In the genomic region with DNA sequence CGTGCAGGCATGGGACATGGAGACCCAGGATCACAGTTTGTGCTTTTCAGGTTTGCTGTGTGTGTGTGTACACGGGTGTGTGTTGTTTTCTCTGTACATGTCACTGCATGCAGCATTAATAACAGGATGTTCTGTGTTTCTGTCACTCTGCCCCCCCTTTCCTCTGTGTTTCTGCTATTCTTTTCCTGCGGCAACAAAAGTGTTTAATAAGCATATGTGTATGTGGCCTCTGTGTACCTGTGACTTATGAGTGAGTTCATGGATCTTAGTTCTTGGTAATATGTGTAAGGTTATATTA, we compare ENCODE assay signal across 11 cellular contexts. TPM values are rescaled to one million over a fixed set of nuclear protein-coding genes. Genes with fewer than 3 reads are reported as not detected.
DNase-seq lines count a peak whose midpoint lies in the region; ATAC-seq, FAIRE-seq and TF ChIP-seq lines count a peak whose summit lies in the region.
"Had no signal": no experiment of that assay in that cellular context is flagged by ENCODE, and none has a peak within 500 bp of the region (broad histone marks: within the 10 kb centered on the region; RNA-seq: fewer than 3 reads in every experiment).

No MANE protein-coding gene starts in this region.

- H3K4me1 ChIP-seq in SK-N-SH (ENCODE audit: control insufficient read depth in 1 of 2, insufficient read depth in 2 of 2, low read depth in 1 of 2, low read length in 1 of 2): peaks cover 19 to 50% of the 10 kb centered on the region in 2 experiments
- H3K4me1 ChIP-seq in H1 (replicated peaks in 1 of 4; ENCODE audit: control insufficient read depth in 3 of 4, insufficient read depth in 4 of 4, low read length in 3 of 4): peaks cover 15 to 47% (median 29%) of the 10 kb centered on the region in 4 experiments
- H3K4me1 ChIP-seq in rectal smooth muscle tissue (ENCODE audit: control insufficient read depth, insufficient read depth, low read length): peaks cover 34% of the 10 kb centered on the region
- H3K4me1 ChIP-seq in uterus: peaks cover 6 to 27% of the 10 kb centered on the region in 2 donors

- TF ChIP-seq EP300 in SK-N-SH (IDR thresholded peaks at IDR 0.05; ENCODE audit: borderline replicate concordance in 1 of 2, low read depth in 1 of 2, low read length in 1 of 2) (no peak), H1 (IDR thresholded peaks at IDR 0.05; ENCODE audit: borderline replicate concordance in 1 of 2, low read depth in 2 of 2, low read length in 2 of 2) (no peak)

- no peak for TF ChIP-seq RAD21 in SK-N-SH (IDR thresholded peaks at IDR 0.05; ENCODE audit: low read length)
- no peak for TF ChIP-seq RAD21 in H1 (IDR thresholded peaks at IDR 0.05 in 1 of 2, conservative IDR thresholded peaks at IDR 0.05 in 1 of 2; ENCODE audit: low read depth in 2 of 2, low read length in 2 of 2)

- POLR2A ChIA-PET in SK-N-SH (lab: Yijun Ruan, JAX) (no interaction called here), T-cell (lab: Charles Lee) (no interaction called here), H1 (lab: Charles Lee; ENCODE audit: partially characterized antibody) (interaction anchor here (0.8 to 14.8 kb wide), 5 partner anchors 11 to 22 kb away, joined by 3 to 381 read pairs (median 35); a partner anchor contains a TSS)

- peak overlapping the region; percentile 92; the same call in 1 of the 2 replicates for H2BK5ac ChIP-seq in H1 (ENCODE audit: low read depth, low read length)

- peaks cover 21% of the 10 kb centered on the region for H3F3A ChIP-seq in SK-N-SH (replicated peaks; ENCODE audit: insufficient read depth)

- H3K27me3 Mint-ChIP-seq in T-cell: no peaks in the 10 kb centered on the region

- peak overlapping the region; percentile 85 to 97 (median 87) for H3K4me3 Mint-ChIP-seq in T-cell

- H3K27me3 ChIP-seq in SK-N-SH (ENCODE audit: insufficient read depth): no peaks in the 10 kb centered on the region
- H3K27me3 ChIP-seq in H1 (replicated peaks in 1 of 4; ENCODE audit: control insufficient read depth in 3 of 4, extremely low read depth in 1 of 4, insufficient read depth in 3 of 4, low read length in 3 of 4): no peaks in the 10 kb centered on the region
- no peaks in the 10 kb centered on the region for H3K27me3 ChIP-seq in rectal smooth muscle tissue (ENCODE audit: control insufficient read depth, insufficient read depth, low read length)
- H3K27me3 ChIP-seq in uterus: no peaks in the 10 kb centered on the region

- H2BK15ac ChIP-seq in H1 (ENCODE audit: low read length): peak overlapping the region; percentile 100

- no peak overlapping the region for H3K4me3 ChIP-seq in SK-N-SH (ENCODE audit: low read depth in 2 of 2, low read length in 1 of 2)
- no peak overlapping the region for H3K4me3 ChIP-seq in H1 (ENCODE audit: extremely low read depth in 1 of 4, insufficient read depth in 2 of 4, low read depth in 3 of 4, low read length in 4 of 4)
- no peak overlapping the region for H3K4me3 ChIP-seq in rectal smooth muscle tissue (ENCODE audit: low read length)
- H3K4me3 ChIP-seq in uterus: no peak overlapping the region

- H2AFZ ChIP-seq in SK-N-SH (ENCODE audit: low read depth): no peak overlapping the region
- no peak overlapping the region for H2AFZ ChIP-seq in H1 (ENCODE audit: low read length)

- H3K79me1 ChIP-seq in H1 (ENCODE audit: low read depth, low read length): peaks cover 17% of the 10 kb centered on the region

- CTCF ChIA-PET in SK-N-SH (lab: Yijun Ruan, JAX): interaction anchor here (1.5 to 2.3 kb wide), 3 partner anchors 11 to 36 kb away, joined by 3 to 12 read pairs (median 8); a partner anchor contains a TSS
- CTCF ChIA-PET in T-cell (lab: Charles Lee): interaction anchor here in 1 of 2 donors (0.6 to 3.1 kb wide), 4 partner anchors 12 to 198 kb away, joined by 3 to 18 read pairs (median 8); a partner anchor contains a TSS
- CTCF ChIA-PET in H1 (lab: Charles Lee; ENCODE audit: partially characterized antibody): interaction anchor here (1.1 to 4.1 kb wide), 3 partner anchors 11 to 39 kb away, joined by 7 to 22 read pairs (median 16); a partner anchor contains a TSS

- H2BK12ac ChIP-seq in H1 (ENCODE audit: low read depth, low read length): peak overlapping the region; percentile 65; the same call in 1 of the 2 replicates

- 0 out of 2 replicates have a peak overlapping the region, but pooled peaks have one; percentile 79 for H2AK5ac ChIP-seq in H1 (ENCODE audit: low read depth, low read length)

- H2BK120ac ChIP-seq in H1 (replicated peaks; ENCODE audit: low read depth, low read length): no peak overlapping the region

- H3K4me1 Mint-ChIP-seq in T-cell: peaks cover 72 to 84% (median 83%) of the 10 kb centered on the region in 3 donors

- FAIRE-seq in H1 (lab: Jason Lieb, UNC): no peak

- H3K9me3 Mint-ChIP-seq in T-cell: no peaks in the 10 kb centered on the region

- H3K4me2 ChIP-seq in SK-N-SH: 0 out of 2 replicates have a peak overlapping the region, but pooled peaks have one; percentile 84
- peak overlapping the region; percentile 17 to 83; a peak in 2 of 4 replicates for H3K4me2 ChIP-seq in H1 (ENCODE audit: insufficient read depth in 1 of 2, low read depth in 2 of 2, low read length in 2 of 2)

- H2BK20ac ChIP-seq in H1 (ENCODE audit: low read length): no peak overlapping the region

- H3K27ac Mint-ChIP-seq in T-cell: peak overlapping the region; percentile 90 to 95

- no peak overlapping the region for H4K5ac ChIP-seq in H1 (ENCODE audit: insufficient read length, low read depth, low read length)

- H3K9me3 ChIP-seq in SK-N-SH (no peaks in the 10 kb centered on the region), H1 (ENCODE audit: insufficient read depth in 2 of 2, low read depth in 1 of 2, low read length in 1 of 2) (no peaks in the 10 kb centered on the region), uterus (no peaks in the 10 kb centered on the region)

- TF ChIP-seq CTCF in SK-N-SH (IDR thresholded peaks at IDR 0.05): no peak
- no peak for TF ChIP-seq CTCF in H1 (IDR thresholded peaks at IDR 0.05; ENCODE audit: control extremely low read depth in 1 of 3, insufficient read depth in 1 of 3, low read depth in 1 of 3, low read length in 3 of 3)
- TF ChIP-seq CTCF in uterus (IDR thresholded peaks at IDR 0.05): no peak

- no peak for ATAC-seq in SK-N-SH treated with all-trans-retinoic acid at 6 μM for 48 hours
- ATAC-seq in T-cell (replicated peaks in 1 of 4): peak in 2 of 4 experiments; percentile 9 to 10
- no peak for ATAC-seq in GM21737 (IDR thresholded peaks at IDR 0.05; ENCODE audit: unreplicated experiment)

- DNase-seq in SK-N-SH (no peak), T-cell (peak in 11 of 34 experiments; percentile 12 to 59 (median 35)), H1 (ENCODE audit: low read depth in 1 of 2, low spot score in 2 of 2) (no peak), erythroblast (lab: John Stamatoyannopoulos, UW) (no peak), uterus (no peak)
- DNase-seq: 8988T, NCI-H524, posterior cingulate gyrus had no signal

- no peak overlapping the region for H3K56ac ChIP-seq in H1 (replicated peaks; ENCODE audit: insufficient read length, low read depth, low read length)

- no peak overlapping the region for H3K9ac ChIP-seq in SK-N-SH
- no peak overlapping the region for H3K9ac ChIP-seq in H1 (replicated peaks in 1 of 4; ENCODE audit: extremely low read depth in 1 of 4, low read depth in 3 of 4, low read length in 3 of 4)
- no peak overlapping the region for H3K9ac ChIP-seq in rectal smooth muscle tissue (ENCODE audit: low read length)

- no peak overlapping the region for H3K18ac ChIP-seq in H1 (ENCODE audit: extremely low read depth, low read length)

- H3K23ac ChIP-seq in H1 (ENCODE audit: insufficient read length): no peak overlapping the region

- peaks cover 6% of the 10 kb centered on the region for H3K36me3 Mint-ChIP-seq in T-cell

- no peak overlapping the region for H3K14ac ChIP-seq in H1 (ENCODE audit: insufficient read length)

- WGBS in SK-N-SH (ENCODE audit: low lambda C conversion rate): 89% methylated on average over 3 of the region's 3 CpGs
- 94% methylated on average over 3 of the region's 3 CpGs; no CpG with 5 or more reads in 1 of the 2 experiments for WGBS in H1 (ENCODE audit: extremely low coverage in 1 of 2, insufficient coverage in 1 of 2, insufficient read length in 1 of 2, insufficient replicate concordance in 2 of 2, low coverage in 1 of 2, low lambda C conversion rate in 2 of 2, missing lambda C conversion rate in 1 of 2), 2 experiments

- no peak overlapping the region for H3K4ac ChIP-seq in H1 (replicated peaks; ENCODE audit: insufficient read length, low read depth, low read length)

- H4K20me1 ChIP-seq in SK-N-SH (ENCODE audit: insufficient read depth): no peaks in the 10 kb centered on the region; the same call in 1 of the 2 replicates
- H4K20me1 ChIP-seq in H1 (replicated peaks in 1 of 2; ENCODE audit: control insufficient read depth in 1 of 2, insufficient read depth in 2 of 2, low read length in 2 of 2): peaks cover 0 to 13% of the 10 kb centered on the region in 2 experiments

- peaks cover 33% of the 10 kb centered on the region for H3K79me2 ChIP-seq in SK-N-SH (ENCODE audit: insufficient read depth)
- H3K79me2 ChIP-seq in H1 (ENCODE audit: control insufficient read depth in 1 of 2, insufficient read depth in 2 of 2, low read length in 2 of 2): peaks cover 13 to 67% of the 10 kb centered on the region in 2 experiments

- intact Hi-C loops in uterus (cut with DNase I; ENCODE audit: low total_unique reads): loop anchor here (10.0 kb wide), 1 partner anchor 135 kb away; a partner anchor contains a TSS

- H3K36me3 ChIP-seq in SK-N-SH (replicated peaks in 1 of 2; ENCODE audit: control insufficient read depth in 1 of 2, insufficient read depth in 2 of 2, low read length in 1 of 2) (no peaks in the 10 kb centered on the region), H1 (ENCODE audit: control insufficient read depth in 2 of 4, insufficient read depth in 4 of 4, low read length in 3 of 4) (no peaks in the 10 kb centered on the region), rectal smooth muscle tissue (ENCODE audit: control insufficient read depth, insufficient read depth, low read length) (no peaks in the 10 kb centered on the region), uterus (no peaks in the 10 kb centered on the region)

- H3K23me2 ChIP-seq in H1 (ENCODE audit: low read depth, low read length): peaks cover 37% of the 10 kb centered on the region

- H4K8ac ChIP-seq in H1 (ENCODE audit: extremely low read depth, insufficient read depth, low read length): no peak overlapping the region

- H3K9me2 ChIP-seq in SK-N-SH: no peaks in the 10 kb centered on the region

- H3K27ac ChIP-seq in SK-N-SH (ENCODE audit: low read depth in 2 of 2, low read length in 1 of 2) (no peak overlapping the region), H1 (ENCODE audit: low read depth, low read length) (no peak overlapping the region), rectal smooth muscle tissue (ENCODE audit: low read depth, low read length) (peak overlapping the region; percentile 74), uterus (peak overlapping the region in 1 of 2 donors; percentile 99)

- peak overlapping the region; percentile 94 for H4K91ac ChIP-seq in H1 (replicated peaks; ENCODE audit: insufficient read length, low read length)

- no peak for TF ChIP-seq POLR2A in H1 (IDR thresholded peaks at IDR 0.05; ENCODE audit: control extremely low read depth in 1 of 2, low read depth in 2 of 2, low read length in 2 of 2)
- TF ChIP-seq POLR2A in erythroblast (IDR thresholded peaks at IDR 0.05; ENCODE audit: low read length): no peak
- TF ChIP-seq POLR2A in uterus (IDR thresholded peaks at IDR 0.05): no peak

RNA-seq across cellular contexts. Expression of a gene that starts 9.8 kb away (rescaled TPM):
- polyA plus RNA-seq in SK-N-SH (2012; rRNA removed): 5.9 and 8.8 TPM in 2 replicates
- 3.2 and 3.9 TPM in 2 replicates for polyA plus RNA-seq in SK-N-SH (2012; cell fraction: cytosol; rRNA removed)
- polyA plus RNA-seq in SK-N-SH (2012; cell fraction: nucleus; rRNA removed): 38.1 and 40.3 TPM in 2 replicates
- total RNA-seq in T-cell: 100 to 1,000 TPM in 1 of 5 donors, 10 to 100 TPM in 4; 51.2 to 111 (median 64.5) TPM
- 101 and 109 TPM in 2 replicates for total RNA-seq in H1 (2021; fragmentation: NEBNext Ultra II Directional; extraction: Animal tissue kit (Norgen Biotek cat#: 25700))
- polyA plus RNA-seq in H1 (2011; rRNA removed): 31.0 and 66.9 TPM in 2 replicates
- 35.6 TPM for polyA plus RNA-seq in H1 (2011; cell fraction: cytosol; rRNA removed)
- 445 TPM for polyA plus RNA-seq in H1 (2011; cell fraction: nucleus; rRNA removed)
- polyA plus RNA-seq in H1 (2012, experiment 1 of 2): 130 to 242 TPM (median 155 TPM) in 4 replicates
- 34.0 TPM for polyA plus RNA-seq in H1 (2012, experiment 2 of 2)
- 54.0 TPM for polyA plus RNA-seq in H1 (2013, experiment 1 of 2)
- polyA plus RNA-seq in H1 (2013, experiment 2 of 2): 61.4 TPM
- polyA minus RNA-seq in H1 (2011; rRNA and poly(A)+ RNA removed): 34.2 and 41.9 TPM in 2 replicates
- polyA minus RNA-seq in H1 (2011; cell fraction: cytosol; rRNA and poly(A)+ RNA removed): 25.0 TPM
- 79.5 TPM for polyA minus RNA-seq in H1 (2011; cell fraction: nucleus; rRNA and poly(A)+ RNA removed)
- total RNA-seq in uterus: 10 to 100 TPM; 11.5 to 67.6 (median 14.4) TPM

RNA-seq across cellular contexts. Expression of a gene that starts 11.8 kb away (rescaled TPM):
- polyA plus RNA-seq in SK-N-SH (2012; rRNA removed) (349 and 444 TPM in 2 replicates), H1 (2011; rRNA removed) (460 and 671 TPM in 2 replicates)
- 337 and 359 TPM in 2 replicates for polyA plus RNA-seq in SK-N-SH (2012; cell fraction: cytosol; rRNA removed)
- polyA plus RNA-seq in SK-N-SH (2012; cell fraction: nucleus; rRNA removed): 318 and 652 TPM in 2 replicates
- total RNA-seq in T-cell (100 to 1,000 TPM; 169 to 184 (median 176) TPM), uterus (100 to 1,000 TPM in 1 of 4 donors, 10 to 100 TPM in 3; 10.8 to 135 (median 72.7) TPM)
- 297 and 315 TPM in 2 replicates for total RNA-seq in H1 (2021; fragmentation: NEBNext Ultra II Directional; extraction: Animal tissue kit (Norgen Biotek cat#: 25700))
- 337 TPM for polyA plus RNA-seq in H1 (2011; cell fraction: cytosol; rRNA removed)
- 468 TPM for polyA plus RNA-seq in H1 (2011; cell fraction: nucleus; rRNA removed)
- polyA plus RNA-seq in H1 (2012, experiment 1 of 2): 398 to 459 TPM (median 420 TPM) in 4 replicates
- 679 TPM for polyA plus RNA-seq in H1 (2012, experiment 2 of 2)
- 486 TPM for polyA plus RNA-seq in H1 (2013, experiment 1 of 2)
- polyA plus RNA-seq in H1 (2013, experiment 2 of 2): 464 TPM
- 124 and 127 TPM in 2 replicates for polyA minus RNA-seq in H1 (2011; rRNA and poly(A)+ RNA removed)
- 103 TPM for polyA minus RNA-seq in H1 (2011; cell fraction: cytosol; rRNA and poly(A)+ RNA removed)
- 92.0 TPM for polyA minus RNA-seq in H1 (2011; cell fraction: nucleus; rRNA and poly(A)+ RNA removed)

RNA-seq across cellular contexts. Expression of a gene that starts 18.9 kb away (rescaled TPM):
- polyA plus RNA-seq in SK-N-SH (2012; rRNA removed) (48.7 and 59.0 TPM in 2 replicates), H1 (2011; rRNA removed) (78.6 and 109 TPM in 2 replicates)
- 17.7 and 25.5 TPM in 2 replicates for polyA plus RNA-seq in SK-N-SH (2012; cell fraction: cytosol; rRNA removed)
- polyA plus RNA-seq in SK-N-SH (2012; cell fraction: nucleus; rRNA removed): 250 and 323 TPM in 2 replicates
- total RNA-seq in T-cell (100 to 1,000 TPM; 169 to 372 (median 175) TPM), uterus (100 to 1,000 TPM in 1 of 4 donors, 10 to 100 TPM in 3; 10.5 to 147 (median 35.3) TPM)
- 45.4 and 47.3 TPM in 2 replicates for total RNA-seq in H1 (2021; fragmentation: NEBNext Ultra II Directional; extraction: Animal tissue kit (Norgen Biotek cat#: 25700))
- polyA plus RNA-seq in H1 (2011; cell fraction: cytosol; rRNA removed): 65.5 TPM
- polyA plus RNA-seq in H1 (2011; cell fraction: nucleus; rRNA removed): 507 TPM
- 56.3 to 75.9 TPM (median 63.4 TPM) in 4 replicates for polyA plus RNA-seq in H1 (2012, experiment 1 of 2)
- 55.0 TPM for polyA plus RNA-seq in H1 (2012, experiment 2 of 2)
- polyA plus RNA-seq in H1 (2013, experiment 1 of 2): 46.2 TPM
- polyA plus RNA-seq in H1 (2013, experiment 2 of 2): 40.2 TPM
- 17.8 and 27.1 TPM in 2 replicates for polyA minus RNA-seq in H1 (2011; rRNA and poly(A)+ RNA removed)
- polyA minus RNA-seq in H1 (2011; cell fraction: cytosol; rRNA and poly(A)+ RNA removed): 11.4 TPM
- 27.5 TPM for polyA minus RNA-seq in H1 (2011; cell fraction: nucleus; rRNA and poly(A)+ RNA removed)

RNA-seq across cellular contexts. Expression of a gene that starts 24.7 kb away (rescaled TPM):
- polyA plus RNA-seq in SK-N-SH (2012; rRNA removed): 5.7 and 5.9 TPM in 2 replicates
- polyA plus RNA-seq in SK-N-SH (2012; cell fraction: cytosol; rRNA removed): 4.4 and 5.3 TPM in 2 replicates
- polyA plus RNA-seq in SK-N-SH (2012; cell fraction: nucleus; rRNA removed): 17.4 and 20.9 TPM in 2 replicates
- total RNA-seq in T-cell: 10 to 100 TPM in 3 of 5 donors, 1 to 10 TPM in 2; 3.9 to 12.6 (median 11.1) TPM
- total RNA-seq in H1 (2021; fragmentation: NEBNext Ultra II Directional; extraction: Animal tissue kit (Norgen Biotek cat#: 25700)): 20.2 and 25.0 TPM in 2 replicates
- polyA plus RNA-seq in H1 (2011; rRNA removed): 15.1 and 16.9 TPM in 2 replicates
- polyA plus RNA-seq in H1 (2011; cell fraction: cytosol; rRNA removed): 17.9 TPM
- 54.7 TPM for polyA plus RNA-seq in H1 (2011; cell fraction: nucleus; rRNA removed)
- 28.1 to 36.7 TPM (median 31.7 TPM) in 4 replicates for polyA plus RNA-seq in H1 (2012, experiment 1 of 2)
- polyA plus RNA-seq in H1 (2012, experiment 2 of 2): 23.3 TPM
- polyA plus RNA-seq in H1 (2013, experiment 1 of 2): 12.5 TPM
- polyA plus RNA-seq in H1 (2013, experiment 2 of 2): 13.7 TPM
- polyA minus RNA-seq in H1 (2011; rRNA and poly(A)+ RNA removed): 24.1 and 24.3 TPM in 2 replicates
- polyA minus RNA-seq in H1 (2011; cell fraction: cytosol; rRNA and poly(A)+ RNA removed): 17.0 TPM
- 9.4 TPM for polyA minus RNA-seq in H1 (2011; cell fraction: nucleus; rRNA and poly(A)+ RNA removed)
- 10 to 100 TPM in 1 of 4 donors, 1 to 10 TPM in 1, under 1 TPM in 2; under 0.01 to 12.0 (median 4.7) TPM for total RNA-seq in uterus

RNA-seq across cellular contexts. Expression of a gene that starts 38.1 kb away (rescaled TPM):
- 29.6 and 35.9 TPM in 2 replicates for polyA plus RNA-seq in SK-N-SH (2012; rRNA removed)
- 13.6 and 23.2 TPM in 2 replicates for polyA plus RNA-seq in SK-N-SH (2012; cell fraction: cytosol; rRNA removed)
- polyA plus RNA-seq in SK-N-SH (2012; cell fraction: nucleus; rRNA removed): 40.0 and 48.8 TPM in 2 replicates
- 1 to 10 TPM; 1.1 to 2.9 (median 1.8) TPM for total RNA-seq in T-cell
- total RNA-seq in H1 (2021; fragmentation: NEBNext Ultra II Directional; extraction: Animal tissue kit (Norgen Biotek cat#: 25700)): 64.3 and 69.3 TPM in 2 replicates
- 46.6 and 60.9 TPM in 2 replicates for polyA plus RNA-seq in H1 (2011; rRNA removed)
- 68.7 TPM for polyA plus RNA-seq in H1 (2011; cell fraction: cytosol; rRNA removed)
- 85.7 TPM for polyA plus RNA-seq in H1 (2011; cell fraction: nucleus; rRNA removed)
- polyA plus RNA-seq in H1 (2012, experiment 1 of 2): 57.7 to 66.0 TPM (median 62.9 TPM) in 4 replicates
- 42.3 TPM for polyA plus RNA-seq in H1 (2012, experiment 2 of 2)
- 45.5 TPM for polyA plus RNA-seq in H1 (2013, experiment 1 of 2)
- 44.5 TPM for polyA plus RNA-seq in H1 (2013, experiment 2 of 2)
- polyA minus RNA-seq in H1 (2011; rRNA and poly(A)+ RNA removed): 47.9 and 58.8 TPM in 2 replicates
- 40.5 TPM for polyA minus RNA-seq in H1 (2011; cell fraction: cytosol; rRNA and poly(A)+ RNA removed)
- polyA minus RNA-seq in H1 (2011; cell fraction: nucleus; rRNA and poly(A)+ RNA removed): 41.0 TPM
- 10 to 100 TPM in 1 of 4 donors, 1 to 10 TPM in 1, not detected in 2; 1.8 to 20.0 TPM for total RNA-seq in uterus
